ENCODE assay signal across 8 cellular contexts in the genomic region with DNA sequence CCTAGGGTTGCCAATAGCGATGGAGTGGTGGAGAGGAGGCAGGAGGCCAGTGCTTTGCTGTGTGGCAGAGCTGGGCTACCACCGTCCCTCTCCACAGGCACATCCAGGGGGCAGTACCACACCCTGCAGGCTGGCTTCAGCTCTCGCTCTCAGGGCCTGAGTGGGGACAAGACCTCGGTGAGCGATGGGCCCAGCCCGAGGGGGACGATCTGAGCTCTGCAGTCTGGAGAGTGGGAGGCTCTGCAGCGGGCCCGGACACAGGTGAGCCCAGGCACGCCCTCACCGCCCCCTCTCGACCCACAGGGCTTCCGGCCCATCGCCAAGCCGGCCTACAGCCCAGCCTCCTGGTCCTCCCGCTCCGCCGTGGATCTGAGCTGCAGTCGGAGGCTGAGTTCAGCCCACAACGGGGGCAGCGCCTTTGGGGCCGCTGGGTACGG. TPM values are rescaled to one million over a fixed set of nuclear protein-coding genes. Genes with fewer than 3 reads are reported as not detected.
DNase-seq lines count a peak whose midpoint lies in the region; ATAC-seq, FAIRE-seq and TF ChIP-seq lines count a peak whose summit lies in the region.

No MANE protein-coding gene starts in this region.

- no peak overlapping the region for H3K4me3 ChIP-seq in KMS-11 (IDR thresholded peaks at IDR 0.05; ENCODE audit: insufficient read depth, low read depth, low read length)

- no peaks in the 10 kb centered on the region for H3K36me3 ChIP-seq in KMS-11 (ENCODE audit: insufficient read depth)

- no TSS peak for BruUV-seq in MCF 10A (replicated peaks; lab: Mats Ljungman, UMichigan)

- no peak overlapping the region for H3K9ac ChIP-seq in KMS-11

- H3K9me3 Mint-ChIP-seq in MCF 10A (ENCODE audit: unreplicated experiment) (no peaks in the 10 kb centered on the region), mesothelial cell of epicardium (no peaks in the 10 kb centered on the region)

- DNase-seq in NCI-H748 (lab: John Stamatoyannopoulos, UW; ENCODE audit: unreplicated experiment) (peak; percentile 22), NCI-H748 treated with DMSO at 0.1 percent for 48 hours (lab: John Stamatoyannopoulos, UW) (no peak), MCF 10A (ENCODE audit: unreplicated experiment) (no peak), mesothelial cell of epicardium (ENCODE audit: low spot score in 2 of 2, unreplicated experiment in 2 of 2) (no peak), frontal cortex (ENCODE audit: low spot score in 2 of 2) (no peak)
- no peak for DNase-seq in effector CD8-positive, alpha-beta T cell (lab: John Stamatoyannopoulos, UW)

- H3K36me3 Mint-ChIP-seq in MCF 10A (ENCODE audit: insufficient read depth, unreplicated experiment) (peaks cover 47% of the 10 kb centered on the region), mesothelial cell of epicardium (peaks cover 11% of the 10 kb centered on the region)

- 0 out of 2 replicates have a peak overlapping the region, but pooled peaks have one; percentile 42 for H3K4me2 ChIP-seq in KMS-11

- CTCF ChIA-PET in MCF 10A (lab: Yijun Ruan, JAX): interaction anchor here (0.5 to 1.3 kb wide), 4 partner anchors 47 to 162 kb away, joined by 3 to 4 read pairs (median 3); no protein-coding TSS in a partner anchor

- FAIRE-seq in frontal cortex (lab: Jason Lieb, UNC): no peak

- TF ChIP-seq CTCF in KMS-11 (conservative IDR thresholded peaks at IDR 0.05; ENCODE audit: low read depth, low read length): no peak
- no peak for TF ChIP-seq CTCF in MCF 10A (IDR thresholded peaks at IDR 0.05; ENCODE audit: unreplicated experiment)
- TF ChIP-seq CTCF in mesothelial cell of epicardium (IDR thresholded peaks at IDR 0.05; ENCODE audit: unreplicated experiment): no peak

- ATAC-seq in GM21786 (IDR thresholded peaks at IDR 0.05; ENCODE audit: unreplicated experiment): no peak

- H4K20me1 ChIP-seq in KMS-11 (ENCODE audit: insufficient read depth): no peaks in the 10 kb centered on the region

- H3K4me3 Mint-ChIP-seq in MCF 10A (ENCODE audit: unreplicated experiment) (peak overlapping the region; percentile 96), mesothelial cell of epicardium (no peak overlapping the region)

- H3K27me3 ChIP-seq in KMS-11 (ENCODE audit: insufficient read depth, low read depth): peaks cover 28% of the 10 kb centered on the region

- H3K27ac Mint-ChIP-seq in MCF 10A (ENCODE audit: low read depth, unreplicated experiment) (peak overlapping the region; percentile 70), mesothelial cell of epicardium (peak overlapping the region; percentile 34)

- H2AFZ ChIP-seq in KMS-11 (ENCODE audit: low read depth): peak overlapping the region; percentile 18; the same call in 1 of the 2 replicates

- POLR2A ChIA-PET in MCF 10A (lab: Yijun Ruan, JAX): interaction anchor here (0.6 to 1.4 kb wide), 3 partner anchors 119 to 189 kb away, joined by 3 to 4 read pairs (median 4); a partner anchor contains a TSS

- no peak overlapping the region for H3K27ac ChIP-seq in KMS-11

- no peaks in the 10 kb centered on the region for H3K79me2 ChIP-seq in KMS-11 (ENCODE audit: insufficient read depth, low read depth)

- H3K27me3 Mint-ChIP-seq in MCF 10A (ENCODE audit: insufficient read depth, unreplicated experiment) (no peaks in the 10 kb centered on the region), mesothelial cell of epicardium (ENCODE audit: low read depth) (no peaks in the 10 kb centered on the region)

- H3K4me1 ChIP-seq in KMS-11 (ENCODE audit: low read depth, poor library complexity, severe bottlenecking): no peaks in the 10 kb centered on the region

- intact Hi-C loops in MCF 10A (cut with micrococcal nuclease): no loop called here

- H3K4me1 Mint-ChIP-seq in MCF 10A (ENCODE audit: insufficient read depth, unreplicated experiment) (peaks cover 13% of the 10 kb centered on the region), mesothelial cell of epicardium (peaks cover 14% of the 10 kb centered on the region)

RNA-seq across cellular contexts. Expression of a gene that starts 2.5 kb away (rescaled TPM):
- total RNA-seq in MCF 10A (2022) (129 and 177 TPM in 2 replicates), mesothelial cell of epicardium (57.5 to 65.7 TPM (median 58.8 TPM) in 3 replicates), frontal cortex (not detected)

RNA-seq across cellular contexts. Expression of a gene that starts 18.3 kb away (rescaled TPM):
- total RNA-seq in MCF 10A (2022) (6.2 and 7.7 TPM in 2 replicates), mesothelial cell of epicardium (35.5 to 42.5 TPM (median 39.2 TPM) in 3 replicates), frontal cortex (7.3 TPM)

RNA-seq across cellular contexts. Expression of a gene that starts 27.2 kb away (rescaled TPM):
- total RNA-seq in MCF 10A (2022): 20.0 and 25.9 TPM in 2 replicates
- total RNA-seq in mesothelial cell of epicardium: 294 to 314 TPM (median 300 TPM) in 3 replicates
- total RNA-seq in frontal cortex: 88.9 TPM

RNA-seq across cellular contexts. Expression of a gene that starts 45.3 kb away (rescaled TPM):
- 7.2 and 9.4 TPM in 2 replicates for total RNA-seq in MCF 10A (2022)
- total RNA-seq in mesothelial cell of epicardium: 29.7 to 32.3 TPM (median 30.6 TPM) in 3 replicates
- total RNA-seq in frontal cortex: not detected

RNA-seq across cellular contexts. Expression of a gene that starts 53.5 kb away (rescaled TPM):
- total RNA-seq in MCF 10A (2022): 28.2 and 29.4 TPM in 2 replicates
- total RNA-seq in mesothelial cell of epicardium: 39.0 to 49.7 TPM (median 42.1 TPM) in 3 replicates
- 21.6 TPM for total RNA-seq in frontal cortex

Comparison
In these comparisons a context has a peak if more than half of its experiments do, and no peak if none do; other contexts are left out.
1. RNA of a gene that starts 2.5 kb away (total RNA-seq): 129 to 177 TPM in MCF 10A and 57.5 to 65.7 TPM in mesothelial cell of epicardium; not detected in frontal cortex (single experiment); every median in the first group is over 10 times any median in the second.